In genomic region chr14:95328876-95329503, GRCh38 we compare ENCODE assay signal across 1 cellular context.
TF ChIP-seq lines count a peak whose summit lies in the region.

No MANE protein-coding gene starts in this region.

TF ChIP-seq in SK-N-SH, 30 proteins besides CTCF, POLR2A, EP300 and RAD21 (continued from another document):
- TF ChIP-seq CHD2 (IDR thresholded peaks at IDR 0.05; ENCODE audit: low read length, partially characterized antibody) (peak; percentile 12), FOXM1 (IDR thresholded peaks at IDR 0.05; ENCODE audit: low read depth) (no peak)
TF ChIP-seq in SK-N-SH: peak in this region for 5.
